ENCODE assay signal across 1 cellular context in genomic region chr9:6680797-6681146, GRCh38.
A peak's percentile ranks its signal among the peaks of the same experiment; 100 is the strongest.
TF ChIP-seq lines count a peak whose summit lies in the region.

No MANE protein-coding gene starts in this region.

TF ChIP-seq in H1, 55 proteins besides CTCF, POLR2A, EP300 and RAD21 (continued from another document):
- TF ChIP-seq SIN3A (conservative IDR thresholded peaks at IDR 0.05 in 1 of 2, IDR thresholded peaks at IDR 0.05 in 1 of 2; ENCODE audit: low read depth in 1 of 2, low read length in 2 of 2) (0 out of 4 replicates have a peak, but pooled peaks of 1 of the 2 experiments have one; percentile 57), HDAC6 (IDR thresholded peaks at IDR 0.05; ENCODE audit: low read depth, low read length) (no peak), GTF2F1 (IDR thresholded peaks at IDR 0.05; ENCODE audit: borderline replicate concordance, low read depth, low read length) (no peak), HDAC2 (IDR thresholded peaks at IDR 0.05; ENCODE audit: borderline replicate concordance in 1 of 2, low read depth in 2 of 2, low read length in 2 of 2) (peak in 1 of 2 experiments; percentile 6; a peak in 2 of 4 replicates), JUN (IDR thresholded peaks at IDR 0.05; ENCODE audit: low read depth, low read length) (no peak), CREB1 (IDR thresholded peaks at IDR 0.05) (peak; percentile 52)
